Comparison of ENCODE assay signal across 8 cellular contexts in the genomic region with DNA sequence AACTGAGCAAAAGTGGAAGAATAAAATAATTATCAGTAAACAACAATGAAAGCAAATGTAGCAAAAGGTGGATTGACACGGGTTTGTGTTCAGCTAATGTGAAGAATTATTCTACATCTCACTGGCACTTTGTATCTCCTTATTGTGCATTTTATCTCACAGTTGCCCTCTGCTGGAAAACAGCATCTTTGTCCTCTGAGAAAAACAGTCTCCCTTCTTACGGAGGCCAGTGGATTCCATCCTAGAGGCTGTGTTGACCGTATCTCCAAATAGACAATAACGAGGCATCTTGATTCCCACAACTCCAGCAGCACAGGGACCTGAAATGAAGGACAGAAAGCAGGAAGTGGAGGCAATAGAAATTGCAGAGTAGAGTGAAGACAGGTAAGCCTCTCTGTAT. TPM values are rescaled to one million over a fixed set of nuclear protein-coding genes. Genes with fewer than 3 reads are reported as not detected.
DNase-seq lines count a peak whose midpoint lies in the region; ATAC-seq, FAIRE-seq and TF ChIP-seq lines count a peak whose summit lies in the region.

No MANE protein-coding gene starts in this region.

- no peaks in the 10 kb centered on the region for H3K9me3 ChIP-seq in H1 (ENCODE audit: insufficient read depth in 2 of 2, low read depth in 1 of 2, low read length in 1 of 2)
- H3K9me3 ChIP-seq in parathyroid adenoma (ENCODE audit: control insufficient read depth, low read length) = no peaks in the 10 kb centered on the region

- ATAC-seq in GM18517 (IDR thresholded peaks at IDR 0.05; ENCODE audit: unreplicated experiment) = no peak
- no peak for ATAC-seq in GM18907 (IDR thresholded peaks at IDR 0.05; ENCODE audit: unreplicated experiment)

- H3K56ac ChIP-seq in H1 (replicated peaks; ENCODE audit: insufficient read length, low read depth, low read length) = no peak overlapping the region

- H3K27me3 ChIP-seq in H1 (replicated peaks in 1 of 4; ENCODE audit: control insufficient read depth in 3 of 4, extremely low read depth in 1 of 4, insufficient read depth in 3 of 4, low read length in 3 of 4) (peaks cover 0 to 2% (median 0%) of the 10 kb centered on the region in 4 experiments; a peak in 1 of 7 replicates), parathyroid adenoma (ENCODE audit: control insufficient read depth, insufficient read depth, low read length) (no peaks in the 10 kb centered on the region)

- no peak overlapping the region for H2BK20ac ChIP-seq in H1 (ENCODE audit: low read length)

- CTCF ChIA-PET in H1 (lab: Charles Lee; ENCODE audit: partially characterized antibody) = interaction anchor here (0.7 to 4.0 kb wide), 21 partner anchors 9 to 404 kb away, joined by 3 to 32 read pairs (median 4); no protein-coding TSS in a partner anchor

- no peak overlapping the region for H3K4me2 ChIP-seq in H1 (ENCODE audit: insufficient read depth in 1 of 2, low read depth in 2 of 2, low read length in 2 of 2)
- H3K4me2 ChIP-seq in parathyroid adenoma (ENCODE audit: low read length) = no peak overlapping the region

- H3K4me3 ChIP-seq in H1 (ENCODE audit: extremely low read depth in 1 of 4, insufficient read depth in 2 of 4, low read depth in 3 of 4, low read length in 4 of 4) (no peak overlapping the region), parathyroid adenoma (ENCODE audit: low read depth, low read length) (no peak overlapping the region)

- no peak overlapping the region for H2BK15ac ChIP-seq in H1 (ENCODE audit: low read length)

- H3K9ac ChIP-seq in H1 (replicated peaks in 1 of 4; ENCODE audit: extremely low read depth in 1 of 4, low read depth in 3 of 4, low read length in 3 of 4) = no peak overlapping the region
- H3K9ac ChIP-seq in parathyroid adenoma = no peak overlapping the region

- H3K27ac ChIP-seq in H1 (ENCODE audit: low read depth, low read length) (no peak overlapping the region), parathyroid adenoma (no peak overlapping the region)

- H3K18ac ChIP-seq in H1 (ENCODE audit: extremely low read depth, low read length) = no peak overlapping the region

- no peak overlapping the region for H3K23ac ChIP-seq in H1 (ENCODE audit: insufficient read length)

- TF ChIP-seq CTCF in H1 (IDR thresholded peaks at IDR 0.05; ENCODE audit: control extremely low read depth in 1 of 3, insufficient read depth in 1 of 3, low read depth in 1 of 3, low read length in 3 of 3) (peak in 2 of 3 experiments; percentile 34 to 57; a peak in 2 of 4 replicates), parathyroid adenoma (IDR thresholded peaks at IDR 0.05) (peak; percentile 40)

- H3K79me1 ChIP-seq in H1 (ENCODE audit: low read depth, low read length) = no peaks in the 10 kb centered on the region

- 73% methylated on average over 4 of the region's 4 CpGs; no CpG with 5 or more reads in 1 of the 2 experiments for WGBS in H1 (ENCODE audit: extremely low coverage in 1 of 2, insufficient coverage in 1 of 2, insufficient read length in 1 of 2, insufficient replicate concordance in 2 of 2, low coverage in 1 of 2, low lambda C conversion rate in 2 of 2, missing lambda C conversion rate in 1 of 2), 2 experiments

- no peak overlapping the region for H4K8ac ChIP-seq in H1 (ENCODE audit: extremely low read depth, insufficient read depth, low read length)

- no peak overlapping the region for H2BK12ac ChIP-seq in H1 (ENCODE audit: low read depth, low read length)

- FAIRE-seq in H1 (lab: Jason Lieb, UNC) (peak; percentile 69), RCC 7860 (lab: Jason Lieb, UNC) (no peak)

- H2BK5ac ChIP-seq in H1 (ENCODE audit: low read depth, low read length) = no peak overlapping the region

- POLR2A ChIA-PET in H1 (lab: Charles Lee; ENCODE audit: partially characterized antibody) = interaction anchor here (1.6 kb wide), 1 partner anchor 151 kb away, joined by 7 read pairs; a partner anchor contains a TSS

- no peak overlapping the region for H3K4ac ChIP-seq in H1 (replicated peaks; ENCODE audit: insufficient read length, low read depth, low read length)

- no peaks in the 10 kb centered on the region for H3K79me2 ChIP-seq in H1 (ENCODE audit: control insufficient read depth in 1 of 2, insufficient read depth in 2 of 2, low read length in 2 of 2)
- no peaks in the 10 kb centered on the region for H3K79me2 ChIP-seq in parathyroid adenoma

- H3K14ac ChIP-seq in H1 (ENCODE audit: insufficient read length) = no peak overlapping the region

- H3K23me2 ChIP-seq in H1 (ENCODE audit: low read depth, low read length) = no peaks in the 10 kb centered on the region

- no peak overlapping the region for H4K91ac ChIP-seq in H1 (replicated peaks; ENCODE audit: insufficient read length, low read length)

- no peak overlapping the region for H2AK5ac ChIP-seq in H1 (ENCODE audit: low read depth, low read length)

- no peaks in the 10 kb centered on the region for H4K20me1 ChIP-seq in H1 (replicated peaks in 1 of 2; ENCODE audit: control insufficient read depth in 1 of 2, insufficient read depth in 2 of 2, low read length in 2 of 2)

- no peaks in the 10 kb centered on the region for H3K36me3 ChIP-seq in H1 (ENCODE audit: control insufficient read depth in 2 of 4, insufficient read depth in 4 of 4, low read length in 3 of 4)
- H3K36me3 ChIP-seq in parathyroid adenoma (ENCODE audit: control insufficient read depth, insufficient read depth, low read length) = no peaks in the 10 kb centered on the region

- no peak for TF ChIP-seq POLR2A in H1 (IDR thresholded peaks at IDR 0.05; ENCODE audit: control extremely low read depth in 1 of 2, low read depth in 2 of 2, low read length in 2 of 2)

- TF ChIP-seq RAD21 in H1 (IDR thresholded peaks at IDR 0.05 in 1 of 2, conservative IDR thresholded peaks at IDR 0.05 in 1 of 2; ENCODE audit: low read depth in 2 of 2, low read length in 2 of 2) = peak; percentile 57 to 62

- H2AFZ ChIP-seq in H1 (ENCODE audit: low read length) (no peak overlapping the region), parathyroid adenoma (peak overlapping the region; percentile 17)

- DNase-seq in GM03348 (ENCODE audit: low spot score) (peak; percentile 47), NCI-H146 treated with DMSO at 0.1 percent for 48 hours (lab: John Stamatoyannopoulos, UW; ENCODE audit: unreplicated experiment) (peak; percentile 6), H1 (ENCODE audit: low read depth in 1 of 2, low spot score in 2 of 2) (no peak), RCC 7860 (ENCODE audit: low spot score) (no peak), T-helper 9 cell (no peak)

- H2BK120ac ChIP-seq in H1 (replicated peaks; ENCODE audit: low read depth, low read length) = no peak overlapping the region

- no peak for TF ChIP-seq EP300 in H1 (IDR thresholded peaks at IDR 0.05; ENCODE audit: borderline replicate concordance in 1 of 2, low read depth in 2 of 2, low read length in 2 of 2)

- H4K5ac ChIP-seq in H1 (ENCODE audit: insufficient read length, low read depth, low read length) = no peak overlapping the region

- H3K4me1 ChIP-seq in H1 (replicated peaks in 1 of 4; ENCODE audit: control insufficient read depth in 3 of 4, insufficient read depth in 4 of 4, low read length in 3 of 4) (no peaks in the 10 kb centered on the region), parathyroid adenoma (peaks cover 3% of the 10 kb centered on the region)

TF ChIP-seq in H1, 55 proteins besides CTCF, POLR2A, EP300 and RAD21:
- TF ChIP-seq RNF2 (IDR thresholded peaks at IDR 0.05; ENCODE audit: borderline replicate concordance, low read depth, low read length, missing control alignments, poor library complexity, severe bottlenecking) = no peak

RNA-seq across cellular contexts. Expression of a gene that starts 51.3 kb away (rescaled TPM):
- total RNA-seq in H1 (2021; fragmentation: NEBNext Ultra II Directional; extraction: Animal tissue kit (Norgen Biotek cat#: 25700)) = 9.9 and 12.3 TPM in 2 replicates
- polyA plus RNA-seq in H1 (2011; rRNA removed) = 4.0 and 6.3 TPM in 2 replicates
- 6.7 TPM for polyA plus RNA-seq in H1 (2011; cell fraction: cytosol; rRNA removed)
- 3.7 TPM for polyA plus RNA-seq in H1 (2011; cell fraction: nucleus; rRNA removed)
- polyA plus RNA-seq in H1 (2012, experiment 1 of 2) = 7.1 to 8.0 TPM (median 7.2 TPM) in 4 replicates
- 4.8 TPM for polyA plus RNA-seq in H1 (2012, experiment 2 of 2)
- 26.0 TPM for polyA plus RNA-seq in H1 (2013, experiment 1 of 2)
- 30.8 TPM for polyA plus RNA-seq in H1 (2013, experiment 2 of 2)
- 4.9 and 14.6 TPM in 2 replicates for polyA minus RNA-seq in H1 (2011; rRNA and poly(A)+ RNA removed)
- polyA minus RNA-seq in H1 (2011; cell fraction: cytosol; rRNA and poly(A)+ RNA removed) = 7.6 TPM
- 10.2 TPM for polyA minus RNA-seq in H1 (2011; cell fraction: nucleus; rRNA and poly(A)+ RNA removed)

Comparison
In these comparisons a context has a peak if more than half of its experiments do, and no peak if none do; other contexts are left out.
1. DNase-seq: peak in GM03348 (single experiment) and NCI-H146 treated with DMSO at 0.1 percent for 48 hours (single experiment); none in H1 (0 of 2), RCC 7860 (single experiment) and T-helper 9 cell (single experiment).